ENCODE assay signal across 1 cellular context in genomic region chr7:16084370-16084769, GRCh38.
TF ChIP-seq lines count a peak whose summit lies in the region.

No MANE protein-coding gene starts in this region.

TF ChIP-seq in HepG2, 621 proteins besides CTCF, POLR2A, EP300 and RAD21 (continued from another document):
- no peak for TF ChIP-seq GRHL1 (CRISPR knock-in tag; conservative IDR thresholded peaks at IDR 0.05)
- no peak for TF ChIP-seq ZNF451 (CRISPR knock-in tag; IDR thresholded peaks at IDR 0.05)
- no peak for TF ChIP-seq HDAC6 (IDR thresholded peaks at IDR 0.05; ENCODE audit: low read depth, low read length)
- no peak for TF ChIP-seq HIVEP1 (CRISPR knock-in tag; IDR thresholded peaks at IDR 0.05)
- TF ChIP-seq ZNF30 (CRISPR knock-in tag; IDR thresholded peaks at IDR 0.05): no peak
- no peak for TF ChIP-seq RXRA (CRISPR knock-in tag; IDR thresholded peaks at IDR 0.05)
- TF ChIP-seq ZFP90 (CRISPR knock-in tag; IDR thresholded peaks at IDR 0.05; ENCODE audit: borderline replicate concordance): no peak
- no peak for TF ChIP-seq KAT2B (IDR thresholded peaks at IDR 0.05; ENCODE audit: borderline replicate concordance, low read depth, low read length)
